In genomic region chr11:67099841-67100324, GRCh38 we compare ENCODE assay signal across 13 cellular contexts. TPM values are rescaled to one million over a fixed set of nuclear protein-coding genes. Genes with fewer than 3 reads are reported as not detected.
DNase-seq lines count a peak whose midpoint lies in the region; ATAC-seq and TF ChIP-seq lines count a peak whose summit lies in the region.
"Had no signal": no experiment of that assay in that cellular context is flagged by ENCODE, and none has a peak within 500 bp of the region (broad histone marks: within the 10 kb centered on the region; RNA-seq: fewer than 3 reads in every experiment).

No MANE protein-coding gene starts in this region.

- ATAC-seq in activated T-cell treated with anti-CD3 and anti-CD28 coated beads, Interleukin-2, amount 50 U/mL, for 72 hours (replicated peaks in 1 of 2): peak in 1 of 2 donors; percentile 22
- ATAC-seq in HG03095 (IDR thresholded peaks at IDR 0.05; ENCODE audit: unreplicated experiment): peak; percentile 50
- peak; percentile 21 for ATAC-seq in stimulated activated naive CD8-positive, alpha-beta T cell treated with anti-CD3 and anti-CD28 coated beads, Interleukin-15, Interleukin-2, amounts not matched to agents 100 U/mL and 50 U/mL, for 24 hours
- no peak for ATAC-seq in gastroesophageal sphincter
- ATAC-seq: HCT116 had no signal

- H3K9me3 Mint-ChIP-seq in activated T-cell treated with anti-CD3 and anti-CD28 coated beads, Interleukin-2, amount 50 U/mL, for 72 hours: no peaks in the 10 kb centered on the region
- H3K9me3 Mint-ChIP-seq in activated naive CD8-positive, alpha-beta T cell treated with anti-CD3 and anti-CD28 coated beads for 36 hours: peaks cover 2% of the 10 kb centered on the region

- H3K9me3 ChIP-seq in gastroesophageal sphincter (no peaks in the 10 kb centered on the region), WERI-Rb-1 (ENCODE audit: severe bottlenecking) (no peaks in the 10 kb centered on the region)
- H3K9me3 ChIP-seq: SK-N-SH had no signal

- H3K27ac Mint-ChIP-seq in activated T-cell treated with anti-CD3 and anti-CD28 coated beads, Interleukin-2, amount 50 U/mL, for 72 hours: peak overlapping the region; percentile 66
- H3K27ac Mint-ChIP-seq in activated naive CD8-positive, alpha-beta T cell treated with anti-CD3 and anti-CD28 coated beads for 36 hours: peak overlapping the region; percentile 74

- H3K4me3 Mint-ChIP-seq in activated T-cell treated with anti-CD3 and anti-CD28 coated beads, Interleukin-2, amount 50 U/mL, for 72 hours: no peak overlapping the region
- no peak overlapping the region for H3K4me3 Mint-ChIP-seq in activated naive CD8-positive, alpha-beta T cell treated with anti-CD3 and anti-CD28 coated beads for 36 hours

- H3K27ac ChIP-seq in gastroesophageal sphincter: no peak overlapping the region
- no peak overlapping the region for H3K27ac ChIP-seq in WERI-Rb-1

- H3K4me3 ChIP-seq in gastroesophageal sphincter: no peak overlapping the region
- H3K4me3 ChIP-seq in WERI-Rb-1 (ENCODE audit: low read depth, low read length): no peak overlapping the region

- TF ChIP-seq CTCF in gastroesophageal sphincter (IDR thresholded peaks at IDR 0.05) (no peak), WERI-Rb-1 (IDR thresholded peaks at IDR 0.05; ENCODE audit: low read depth, low read length) (no peak)

- no peaks in the 10 kb centered on the region for H3K27me3 ChIP-seq in gastroesophageal sphincter
- H3K27me3 ChIP-seq in WERI-Rb-1 (ENCODE audit: insufficient read depth, low read depth, severe bottlenecking): no peaks in the 10 kb centered on the region

- H3K36me3 ChIP-seq in gastroesophageal sphincter (no peaks in the 10 kb centered on the region), WERI-Rb-1 (no peaks in the 10 kb centered on the region)

- no peak for DNase-seq in activated T-cell treated with anti-CD3 and anti-CD28 coated beads, Interleukin-2, amount 50 U/mL, for 72 hours
- DNase-seq in activated T-cell treated with anti-CD3 and anti-CD28 coated beads for 4 hours (no peak), WERI-Rb-1 (no peak), EL (no peak)
- no peak for DNase-seq in activated naive CD8-positive, alpha-beta T cell treated with anti-CD3 and anti-CD28 coated beads for 36 hours
- DNase-seq in stimulated activated naive CD8-positive, alpha-beta T cell treated with anti-CD3 and anti-CD28 coated beads, Interleukin-15, Interleukin-2, amounts not matched to agents 100 U/mL and 50 U/mL, for 24 hours: no peak
- DNase-seq: hippocampal formation; NCI-H526; SK-N-SH; stimulated activated CD4-positive, alpha-beta T cell treated with anti-CD3 and anti-CD28 coated beads, Interleukin-4, amount 100 ng/mL, for 24 hours had no signal

- no peak for TF ChIP-seq POLR2A in gastroesophageal sphincter (IDR thresholded peaks at IDR 0.05)

- H3K36me3 Mint-ChIP-seq in activated T-cell treated with anti-CD3 and anti-CD28 coated beads, Interleukin-2, amount 50 U/mL, for 72 hours (ENCODE audit: insufficient read depth in 2 of 2): no peaks in the 10 kb centered on the region
- no peaks in the 10 kb centered on the region for H3K36me3 Mint-ChIP-seq in activated naive CD8-positive, alpha-beta T cell treated with anti-CD3 and anti-CD28 coated beads for 36 hours

- peaks cover 40% of the 10 kb centered on the region for H3K4me1 Mint-ChIP-seq in activated T-cell treated with anti-CD3 and anti-CD28 coated beads, Interleukin-2, amount 50 U/mL, for 72 hours (ENCODE audit: low read depth)
- peaks cover 24% of the 10 kb centered on the region for H3K4me1 Mint-ChIP-seq in activated naive CD8-positive, alpha-beta T cell treated with anti-CD3 and anti-CD28 coated beads for 36 hours

- TF ChIP-seq EP300 in gastroesophageal sphincter (IDR thresholded peaks at IDR 0.05): no peak

- H3K27me3 Mint-ChIP-seq in activated T-cell treated with anti-CD3 and anti-CD28 coated beads, Interleukin-2, amount 50 U/mL, for 72 hours (ENCODE audit: low read depth): no peaks in the 10 kb centered on the region
- no peaks in the 10 kb centered on the region for H3K27me3 Mint-ChIP-seq in activated naive CD8-positive, alpha-beta T cell treated with anti-CD3 and anti-CD28 coated beads for 36 hours

- no peaks in the 10 kb centered on the region for H3K4me1 ChIP-seq in gastroesophageal sphincter

- 87 to 96% methylated on average over 4 of the region's 6 CpGs for WGBS in gastroesophageal sphincter (ENCODE audit: low coverage in 1 of 2), 2 donors

RNA-seq across cellular contexts. Expression of gene KDM2A, which starts 19.2 kb away (rescaled TPM):
- total RNA-seq in activated T-cell treated with anti-CD3 and anti-CD28 coated beads, Interleukin-2, amount 50 U/mL, for 72 hours: 100 to 1,000 TPM; 104 to 107 TPM
- 10 to 100 TPM; 77.4 to 80.9 TPM for total RNA-seq in activated naive CD8-positive, alpha-beta T cell treated with anti-CD3 and anti-CD28 coated beads for 36 hours
- total RNA-seq in gastroesophageal sphincter: 10 to 100 TPM; 35.4 to 68.0 (median 48.3) TPM

RNA-seq across cellular contexts. Expression of gene RHOD, which starts 43.2 kb away (rescaled TPM):
- total RNA-seq in activated T-cell treated with anti-CD3 and anti-CD28 coated beads, Interleukin-2, amount 50 U/mL, for 72 hours: 1 to 10 TPM; 2.6 to 3.4 TPM
- total RNA-seq in activated naive CD8-positive, alpha-beta T cell treated with anti-CD3 and anti-CD28 coated beads for 36 hours: under 1 TPM; 0.50 to 0.78 TPM
- total RNA-seq in gastroesophageal sphincter: 10 to 100 TPM; 12.4 to 29.7 (median 23.6) TPM
